1 cellular context compared by ENCODE assay signal in the genomic region with DNA sequence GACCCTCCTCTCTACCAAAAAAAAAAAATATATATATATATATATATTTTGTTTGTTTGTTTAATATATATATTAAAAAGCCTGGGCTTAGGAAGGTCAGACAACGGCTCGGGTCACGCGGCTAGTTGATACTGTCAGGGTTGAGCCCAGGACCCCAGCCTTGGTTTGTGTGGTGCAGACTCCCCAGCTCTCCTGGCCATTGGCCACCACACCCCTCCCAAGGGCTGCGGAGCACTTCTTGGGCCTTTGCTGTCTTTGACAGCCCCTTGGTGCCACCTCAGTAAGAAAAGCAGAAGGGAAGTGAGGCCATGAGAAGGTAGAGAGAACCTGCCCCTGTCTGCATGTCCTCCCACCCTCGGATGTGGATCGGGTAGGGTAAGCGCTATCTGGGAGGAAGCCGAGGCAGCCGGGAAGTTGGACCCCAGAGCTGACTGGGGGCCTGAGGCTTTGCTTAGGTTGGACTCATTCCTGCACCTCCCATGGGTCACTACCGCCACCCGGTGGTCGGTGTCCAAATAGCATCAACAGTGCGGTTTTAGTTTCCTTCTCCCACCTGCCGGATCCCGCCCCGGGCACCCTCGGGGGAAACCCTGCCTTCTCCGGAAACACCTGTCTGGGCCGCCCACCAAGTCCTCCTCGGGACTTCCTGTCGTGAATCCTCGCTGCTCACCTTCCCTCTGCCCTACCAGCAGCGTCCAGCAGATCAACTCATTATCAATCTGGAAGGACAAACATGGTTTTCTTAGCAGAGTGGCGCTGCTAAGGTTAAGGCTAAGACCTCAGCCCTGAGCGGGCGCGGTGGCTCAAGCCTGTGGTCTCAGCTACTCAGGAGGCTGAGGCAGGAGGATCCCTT.
TF ChIP-seq lines count a peak whose summit lies in the region.

No MANE protein-coding gene starts in this region.

TF ChIP-seq in K562, 482 proteins besides CTCF, POLR2A, EP300 and RAD21 (continued from another document and continues in another):
- TF ChIP-seq, protein P1, sequence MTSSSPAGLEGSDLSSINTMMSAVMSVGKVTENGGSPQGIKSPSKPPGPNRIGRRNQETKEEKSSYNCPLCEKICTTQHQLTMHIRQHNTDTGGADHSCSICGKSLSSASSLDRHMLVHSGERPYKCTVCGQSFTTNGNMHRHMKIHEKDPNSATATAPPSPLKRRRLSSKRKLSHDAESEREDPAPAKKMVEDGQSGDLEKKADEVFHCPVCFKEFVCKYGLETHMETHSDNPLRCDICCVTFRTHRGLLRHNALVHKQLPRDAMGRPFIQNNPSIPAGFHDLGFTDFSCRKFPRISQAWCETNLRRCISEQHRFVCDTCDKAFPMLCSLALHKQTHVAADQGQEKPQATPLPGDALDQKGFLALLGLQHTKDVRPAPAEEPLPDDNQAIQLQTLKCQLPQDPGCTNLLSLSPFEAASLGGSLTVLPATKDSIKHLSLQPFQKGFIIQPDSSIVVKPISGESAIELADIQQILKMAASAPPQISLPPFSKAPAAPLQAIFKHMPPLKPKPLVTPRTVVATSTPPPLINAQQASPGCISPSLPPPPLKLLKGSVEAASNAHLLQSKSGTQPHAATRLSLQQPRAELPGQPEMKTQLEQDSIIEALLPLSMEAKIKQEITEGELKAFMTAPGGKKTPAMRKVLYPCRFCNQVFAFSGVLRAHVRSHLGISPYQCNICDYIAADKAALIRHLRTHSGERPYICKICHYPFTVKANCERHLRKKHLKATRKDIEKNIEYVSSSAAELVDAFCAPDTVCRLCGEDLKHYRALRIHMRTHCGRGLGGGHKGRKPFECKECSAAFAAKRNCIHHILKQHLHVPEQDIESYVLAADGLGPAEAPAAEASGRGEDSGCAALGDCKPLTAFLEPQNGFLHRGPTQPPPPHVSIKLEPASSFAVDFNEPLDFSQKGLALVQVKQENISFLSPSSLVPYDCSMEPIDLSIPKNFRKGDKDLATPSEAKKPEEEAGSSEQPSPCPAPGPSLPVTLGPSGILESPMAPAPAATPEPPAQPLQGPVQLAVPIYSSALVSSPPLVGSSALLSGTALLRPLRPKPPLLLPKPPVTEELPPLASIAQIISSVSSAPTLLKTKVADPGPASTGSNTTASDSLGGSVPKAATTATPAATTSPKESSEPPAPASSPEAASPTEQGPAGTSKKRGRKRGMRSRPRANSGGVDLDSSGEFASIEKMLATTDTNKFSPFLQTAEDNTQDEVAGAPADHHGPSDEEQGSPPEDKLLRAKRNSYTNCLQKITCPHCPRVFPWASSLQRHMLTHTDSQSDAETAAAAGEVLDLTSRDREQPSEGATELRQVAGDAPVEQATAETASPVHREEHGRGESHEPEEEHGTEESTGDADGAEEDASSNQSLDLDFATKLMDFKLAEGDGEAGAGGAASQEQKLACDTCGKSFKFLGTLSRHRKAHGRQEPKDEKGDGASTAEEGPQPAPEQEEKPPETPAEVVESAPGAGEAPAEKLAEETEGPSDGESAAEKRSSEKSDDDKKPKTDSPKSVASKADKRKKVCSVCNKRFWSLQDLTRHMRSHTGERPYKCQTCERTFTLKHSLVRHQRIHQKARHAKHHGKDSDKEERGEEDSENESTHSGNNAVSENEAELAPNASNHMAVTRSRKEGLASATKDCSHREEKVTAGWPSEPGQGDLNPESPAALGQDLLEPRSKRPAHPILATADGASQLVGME (CRISPR knock-in tag; IDR thresholded peaks at IDR 0.05) = no peak
- TF ChIP-seq TBP (optimal IDR thresholded peaks at IDR 0.05; ENCODE audit: low read depth, low read length) (no peak), KLF1 (tag; IDR thresholded peaks at IDR 0.05) (no peak), NFIC (IDR thresholded peaks at IDR 0.05) (no peak), KAT2B (IDR thresholded peaks at IDR 0.05; ENCODE audit: low read depth, low read length) (no peak), ZNF124 (CRISPR knock-in tag; IDR thresholded peaks at IDR 0.05) (no peak), CBFA2T2 (conservative IDR thresholded peaks at IDR 0.05) (no peak), HCFC1 (IDR thresholded peaks at IDR 0.05; ENCODE audit: low read depth, low read length) (no peak; the same call in 1 of the 2 replicates), ZNF695 (CRISPR knock-in tag; IDR thresholded peaks at IDR 0.05) (no peak), ZNF140 (CRISPR knock-in tag; IDR thresholded peaks at IDR 0.05) (no peak), MTA1 (IDR thresholded peaks at IDR 0.05; ENCODE audit: borderline replicate concordance) (no peak; the same call in 1 of the 2 replicates), ZNF347 (CRISPR knock-in tag; IDR thresholded peaks at IDR 0.05; ENCODE audit: low read depth) (no peak), ELF4 (CRISPR knock-in tag; IDR thresholded peaks at IDR 0.05) (no peak)
- TF ChIP-seq, protein P2, sequence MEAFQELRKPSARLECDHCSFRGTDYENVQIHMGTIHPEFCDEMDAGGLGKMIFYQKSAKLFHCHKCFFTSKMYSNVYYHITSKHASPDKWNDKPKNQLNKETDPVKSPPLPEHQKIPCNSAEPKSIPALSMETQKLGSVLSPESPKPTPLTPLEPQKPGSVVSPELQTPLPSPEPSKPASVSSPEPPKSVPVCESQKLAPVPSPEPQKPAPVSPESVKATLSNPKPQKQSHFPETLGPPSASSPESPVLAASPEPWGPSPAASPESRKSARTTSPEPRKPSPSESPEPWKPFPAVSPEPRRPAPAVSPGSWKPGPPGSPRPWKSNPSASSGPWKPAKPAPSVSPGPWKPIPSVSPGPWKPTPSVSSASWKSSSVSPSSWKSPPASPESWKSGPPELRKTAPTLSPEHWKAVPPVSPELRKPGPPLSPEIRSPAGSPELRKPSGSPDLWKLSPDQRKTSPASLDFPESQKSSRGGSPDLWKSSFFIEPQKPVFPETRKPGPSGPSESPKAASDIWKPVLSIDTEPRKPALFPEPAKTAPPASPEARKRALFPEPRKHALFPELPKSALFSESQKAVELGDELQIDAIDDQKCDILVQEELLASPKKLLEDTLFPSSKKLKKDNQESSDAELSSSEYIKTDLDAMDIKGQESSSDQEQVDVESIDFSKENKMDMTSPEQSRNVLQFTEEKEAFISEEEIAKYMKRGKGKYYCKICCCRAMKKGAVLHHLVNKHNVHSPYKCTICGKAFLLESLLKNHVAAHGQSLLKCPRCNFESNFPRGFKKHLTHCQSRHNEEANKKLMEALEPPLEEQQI (IDR thresholded peaks at IDR 0.05) = no peak
- TF ChIP-seq, protein P3, sequence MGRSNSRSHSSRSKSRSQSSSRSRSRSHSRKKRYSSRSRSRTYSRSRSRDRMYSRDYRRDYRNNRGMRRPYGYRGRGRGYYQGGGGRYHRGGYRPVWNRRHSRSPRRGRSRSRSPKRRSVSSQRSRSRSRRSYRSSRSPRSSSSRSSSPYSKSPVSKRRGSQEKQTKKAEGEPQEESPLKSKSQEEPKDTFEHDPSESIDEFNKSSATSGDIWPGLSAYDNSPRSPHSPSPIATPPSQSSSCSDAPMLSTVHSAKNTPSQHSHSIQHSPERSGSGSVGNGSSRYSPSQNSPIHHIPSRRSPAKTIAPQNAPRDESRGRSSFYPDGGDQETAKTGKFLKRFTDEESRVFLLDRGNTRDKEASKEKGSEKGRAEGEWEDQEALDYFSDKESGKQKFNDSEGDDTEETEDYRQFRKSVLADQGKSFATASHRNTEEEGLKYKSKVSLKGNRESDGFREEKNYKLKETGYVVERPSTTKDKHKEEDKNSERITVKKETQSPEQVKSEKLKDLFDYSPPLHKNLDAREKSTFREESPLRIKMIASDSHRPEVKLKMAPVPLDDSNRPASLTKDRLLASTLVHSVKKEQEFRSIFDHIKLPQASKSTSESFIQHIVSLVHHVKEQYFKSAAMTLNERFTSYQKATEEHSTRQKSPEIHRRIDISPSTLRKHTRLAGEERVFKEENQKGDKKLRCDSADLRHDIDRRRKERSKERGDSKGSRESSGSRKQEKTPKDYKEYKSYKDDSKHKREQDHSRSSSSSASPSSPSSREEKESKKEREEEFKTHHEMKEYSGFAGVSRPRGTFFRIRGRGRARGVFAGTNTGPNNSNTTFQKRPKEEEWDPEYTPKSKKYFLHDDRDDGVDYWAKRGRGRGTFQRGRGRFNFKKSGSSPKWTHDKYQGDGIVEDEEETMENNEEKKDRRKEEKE (IDR thresholded peaks at IDR 0.05; ENCODE audit: borderline replicate concordance in 1 of 2, control insufficient read depth in 1 of 2, low read depth in 2 of 2, low read length in 1 of 2) = no peak
- TF ChIP-seq, protein P4, sequence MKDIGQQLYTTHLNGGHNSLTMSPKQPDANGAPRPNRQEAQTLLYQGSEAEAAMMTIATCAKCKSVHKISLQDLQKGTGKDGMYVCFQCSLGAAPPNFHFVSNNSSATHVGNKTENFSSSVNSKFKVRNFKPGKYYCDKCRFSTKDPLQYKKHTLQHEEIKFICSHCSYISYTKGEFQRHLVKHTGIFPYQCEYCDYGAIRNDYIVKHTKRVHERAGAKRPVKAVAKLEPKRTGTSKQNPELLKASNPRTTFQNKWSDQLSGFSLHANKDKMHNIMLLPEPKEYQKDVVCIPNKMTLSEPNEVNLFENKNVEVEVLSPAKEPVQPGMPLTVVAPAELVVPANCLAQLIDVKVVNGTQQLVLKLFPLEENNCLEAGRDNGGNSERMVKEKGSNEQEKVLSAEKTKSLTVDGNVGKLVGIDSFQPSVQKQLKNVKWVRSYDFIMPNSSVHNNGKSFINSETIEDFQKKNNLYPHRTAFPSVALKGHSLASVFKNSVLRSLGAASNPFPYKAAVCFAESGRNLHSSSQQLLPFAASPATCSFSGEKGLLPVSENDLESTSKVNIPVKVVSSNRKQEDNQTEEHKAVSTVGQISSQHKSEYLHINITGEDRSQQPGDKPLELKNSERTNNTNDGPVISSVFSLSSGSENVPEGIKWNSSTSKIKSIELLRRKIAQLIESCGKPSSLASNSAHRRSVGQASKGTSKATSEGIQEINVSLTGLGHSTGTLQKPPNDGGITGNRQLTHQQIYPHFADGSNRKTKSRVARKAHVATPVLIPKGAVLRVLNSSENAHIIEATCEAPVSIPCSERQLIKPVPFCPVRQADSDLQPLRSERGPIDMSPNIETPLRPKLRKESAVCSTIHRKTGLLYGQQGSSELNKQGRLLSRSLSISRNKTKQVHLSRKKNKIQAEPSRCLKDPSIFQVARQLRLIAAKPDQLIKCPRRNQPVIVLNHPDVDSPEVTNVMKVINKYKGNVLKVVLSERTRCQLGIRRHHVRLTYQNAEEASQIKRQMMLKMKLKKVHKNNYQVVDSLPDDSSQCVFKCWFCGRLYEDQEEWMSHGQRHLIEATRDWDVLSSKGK (CRISPR knock-in tag; IDR thresholded peaks at IDR 0.05) = no peak
- TF ChIP-seq, protein P5, sequence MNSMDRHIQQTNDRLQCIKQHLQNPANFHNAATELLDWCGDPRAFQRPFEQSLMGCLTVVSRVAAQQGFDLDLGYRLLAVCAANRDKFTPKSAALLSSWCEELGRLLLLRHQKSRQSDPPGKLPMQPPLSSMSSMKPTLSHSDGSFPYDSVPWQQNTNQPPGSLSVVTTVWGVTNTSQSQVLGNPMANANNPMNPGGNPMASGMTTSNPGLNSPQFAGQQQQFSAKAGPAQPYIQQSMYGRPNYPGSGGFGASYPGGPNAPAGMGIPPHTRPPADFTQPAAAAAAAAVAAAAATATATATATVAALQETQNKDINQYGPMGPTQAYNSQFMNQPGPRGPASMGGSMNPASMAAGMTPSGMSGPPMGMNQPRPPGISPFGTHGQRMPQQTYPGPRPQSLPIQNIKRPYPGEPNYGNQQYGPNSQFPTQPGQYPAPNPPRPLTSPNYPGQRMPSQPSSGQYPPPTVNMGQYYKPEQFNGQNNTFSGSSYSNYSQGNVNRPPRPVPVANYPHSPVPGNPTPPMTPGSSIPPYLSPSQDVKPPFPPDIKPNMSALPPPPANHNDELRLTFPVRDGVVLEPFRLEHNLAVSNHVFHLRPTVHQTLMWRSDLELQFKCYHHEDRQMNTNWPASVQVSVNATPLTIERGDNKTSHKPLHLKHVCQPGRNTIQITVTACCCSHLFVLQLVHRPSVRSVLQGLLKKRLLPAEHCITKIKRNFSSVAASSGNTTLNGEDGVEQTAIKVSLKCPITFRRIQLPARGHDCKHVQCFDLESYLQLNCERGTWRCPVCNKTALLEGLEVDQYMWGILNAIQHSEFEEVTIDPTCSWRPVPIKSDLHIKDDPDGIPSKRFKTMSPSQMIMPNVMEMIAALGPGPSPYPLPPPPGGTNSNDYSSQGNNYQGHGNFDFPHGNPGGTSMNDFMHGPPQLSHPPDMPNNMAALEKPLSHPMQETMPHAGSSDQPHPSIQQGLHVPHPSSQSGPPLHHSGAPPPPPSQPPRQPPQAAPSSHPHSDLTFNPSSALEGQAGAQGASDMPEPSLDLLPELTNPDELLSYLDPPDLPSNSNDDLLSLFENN (IDR thresholded peaks at IDR 0.05; ENCODE audit: low read depth in 2 of 2, low read length in 2 of 2) = 0 out of 4 replicates have a peak, but pooled peaks of 1 of the 2 experiments have one; percentile 24
- TF ChIP-seq, protein P6, sequence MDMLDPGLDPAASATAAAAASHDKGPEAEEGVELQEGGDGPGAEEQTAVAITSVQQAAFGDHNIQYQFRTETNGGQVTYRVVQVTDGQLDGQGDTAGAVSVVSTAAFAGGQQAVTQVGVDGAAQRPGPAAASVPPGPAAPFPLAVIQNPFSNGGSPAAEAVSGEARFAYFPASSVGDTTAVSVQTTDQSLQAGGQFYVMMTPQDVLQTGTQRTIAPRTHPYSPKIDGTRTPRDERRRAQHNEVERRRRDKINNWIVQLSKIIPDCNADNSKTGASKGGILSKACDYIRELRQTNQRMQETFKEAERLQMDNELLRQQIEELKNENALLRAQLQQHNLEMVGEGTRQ (CRISPR knock-in tag; IDR thresholded peaks at IDR 0.05) = no peak
- TF ChIP-seq, protein P7, sequence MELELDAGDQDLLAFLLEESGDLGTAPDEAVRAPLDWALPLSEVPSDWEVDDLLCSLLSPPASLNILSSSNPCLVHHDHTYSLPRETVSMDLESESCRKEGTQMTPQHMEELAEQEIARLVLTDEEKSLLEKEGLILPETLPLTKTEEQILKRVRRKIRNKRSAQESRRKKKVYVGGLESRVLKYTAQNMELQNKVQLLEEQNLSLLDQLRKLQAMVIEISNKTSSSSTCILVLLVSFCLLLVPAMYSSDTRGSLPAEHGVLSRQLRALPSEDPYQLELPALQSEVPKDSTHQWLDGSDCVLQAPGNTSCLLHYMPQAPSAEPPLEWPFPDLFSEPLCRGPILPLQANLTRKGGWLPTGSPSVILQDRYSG (tag; conservative IDR thresholded peaks at IDR 0.05; ENCODE audit: low read depth) = no peak
- TF ChIP-seq, protein P8, sequence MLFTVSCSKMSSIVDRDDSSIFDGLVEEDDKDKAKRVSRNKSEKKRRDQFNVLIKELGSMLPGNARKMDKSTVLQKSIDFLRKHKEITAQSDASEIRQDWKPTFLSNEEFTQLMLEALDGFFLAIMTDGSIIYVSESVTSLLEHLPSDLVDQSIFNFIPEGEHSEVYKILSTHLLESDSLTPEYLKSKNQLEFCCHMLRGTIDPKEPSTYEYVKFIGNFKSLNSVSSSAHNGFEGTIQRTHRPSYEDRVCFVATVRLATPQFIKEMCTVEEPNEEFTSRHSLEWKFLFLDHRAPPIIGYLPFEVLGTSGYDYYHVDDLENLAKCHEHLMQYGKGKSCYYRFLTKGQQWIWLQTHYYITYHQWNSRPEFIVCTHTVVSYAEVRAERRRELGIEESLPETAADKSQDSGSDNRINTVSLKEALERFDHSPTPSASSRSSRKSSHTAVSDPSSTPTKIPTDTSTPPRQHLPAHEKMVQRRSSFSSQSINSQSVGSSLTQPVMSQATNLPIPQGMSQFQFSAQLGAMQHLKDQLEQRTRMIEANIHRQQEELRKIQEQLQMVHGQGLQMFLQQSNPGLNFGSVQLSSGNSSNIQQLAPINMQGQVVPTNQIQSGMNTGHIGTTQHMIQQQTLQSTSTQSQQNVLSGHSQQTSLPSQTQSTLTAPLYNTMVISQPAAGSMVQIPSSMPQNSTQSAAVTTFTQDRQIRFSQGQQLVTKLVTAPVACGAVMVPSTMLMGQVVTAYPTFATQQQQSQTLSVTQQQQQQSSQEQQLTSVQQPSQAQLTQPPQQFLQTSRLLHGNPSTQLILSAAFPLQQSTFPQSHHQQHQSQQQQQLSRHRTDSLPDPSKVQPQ (CRISPR knock-in tag; IDR thresholded peaks at IDR 0.05; ENCODE audit: borderline replicate concordance) = no peak
- TF ChIP-seq, protein P9, sequence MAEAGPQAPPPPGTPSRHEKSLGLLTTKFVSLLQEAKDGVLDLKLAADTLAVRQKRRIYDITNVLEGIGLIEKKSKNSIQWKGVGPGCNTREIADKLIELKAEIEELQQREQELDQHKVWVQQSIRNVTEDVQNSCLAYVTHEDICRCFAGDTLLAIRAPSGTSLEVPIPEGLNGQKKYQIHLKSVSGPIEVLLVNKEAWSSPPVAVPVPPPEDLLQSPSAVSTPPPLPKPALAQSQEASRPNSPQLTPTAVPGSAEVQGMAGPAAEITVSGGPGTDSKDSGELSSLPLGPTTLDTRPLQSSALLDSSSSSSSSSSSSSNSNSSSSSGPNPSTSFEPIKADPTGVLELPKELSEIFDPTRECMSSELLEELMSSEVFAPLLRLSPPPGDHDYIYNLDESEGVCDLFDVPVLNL (CRISPR knock-in tag; IDR thresholded peaks at IDR 0.05; ENCODE audit: low read depth) = no peak
